Comparison of ENCODE assay signal across 28 cellular contexts in genomic region chr5:163594951-163595350, GRCh38.
"Had no signal": no experiment of that assay in that cellular context is flagged by ENCODE, and none has a peak within 500 bp of the region (broad histone marks: within the 10 kb centered on the region; RNA-seq: fewer than 3 reads in every experiment).

No MANE protein-coding gene starts in this region.

- DNase-seq: immature natural killer cell; kidney; left colon; left lung; lower lobe of right lung; mammary epithelial cell; mesenchymal stem cell; naive thymus-derived CD8-positive, alpha-beta T cell; nucleus accumbens; pancreas; posterior cingulate gyrus; retina; right cardiac atrium; stimulated activated CD4-positive, alpha-beta T cell treated with anti-CD3 and anti-CD28 coated beads, Interleukin-12 subunit alpha, Interleukin-12 subunit beta, amount 100 ng/mL, for 4 hours; stimulated activated CD4-positive, alpha-beta T cell treated with anti-CD3 and anti-CD28 coated beads, Interleukin-15, amount 100 ng/mL, for 24 hours; stimulated activated CD4-positive, alpha-beta T cell treated with anti-CD3 and anti-CD28 coated beads, Interleukin-2, amount 100 ng/mL, for 24 hours; stimulated activated CD4-positive, alpha-beta T cell treated with anti-CD3 and anti-CD28 coated beads, Interleukin-4, amount 100 ng/mL, for 1 hour; stimulated activated naive B cell treated with anti-CD40 and anti-IgM and Interleukin-4, amounts not matched to agents 10 μg/mL and 1 μg/mL and 100 μg/mL, for 72 hours; stimulated activated naive CD8-positive, alpha-beta T cell treated with anti-CD3 and anti-CD28 coated beads, Interleukin-15, Interleukin-2, amounts not matched to agents 100 U/mL and 50 U/mL, for 24 hours; stomach; testis; thyroid gland; transverse colon; upper lobe of left lung had no signal

- FAIRE-seq: islet of Langerhans, kidney, pancreas had no signal

- H3K27me3 ChIP-seq: pancreas, stomach, testis, thyroid gland, transverse colon, upper lobe of left lung, vagina had no signal

- H3K27ac ChIP-seq: left lung, lower lobe of right lung, pancreas, prostate gland, skin epidermis, stomach, testis, thyroid gland, transverse colon, upper lobe of left lung, vagina had no signal

- H3K36me3 ChIP-seq: left lung, lower lobe of right lung, pancreas, prostate gland, stomach, thyroid gland, transverse colon, upper lobe of left lung, vagina had no signal

- H3K9me3 ChIP-seq: lower lobe of right lung, pancreas, prostate gland, testis, thyroid gland, transverse colon, upper lobe of left lung, vagina had no signal

- H3K4me3 ChIP-seq: left lung, lower lobe of right lung, pancreas, prostate gland, skin epidermis, stomach, testis, thyroid gland, transverse colon, upper lobe of left lung, vagina had no signal
